Comparison of ENCODE assay signal across 34 cellular contexts in genomic region chr1:176783281-176783680, GRCh38.
"Had no signal": no experiment of that assay in that cellular context is flagged by ENCODE, and none has a peak within 500 bp of the region (broad histone marks: within the 10 kb centered on the region; RNA-seq: fewer than 3 reads in every experiment).

No MANE protein-coding gene starts in this region.

- H3K36me3 ChIP-seq: MG63 had no signal

- H3K4me3 ChIP-seq: MG63 had no signal

- DNase-seq: Karpas-422, Kasumi-1, MG63, MM.1S, MV-4-11, NCI-H1048, NCI-H1092, NCI-H1092 treated with DMSO at 0.1 percent for 48 hours, NCI-H1105, NCI-H1105 treated with DMSO at 0.1 percent for 48 hours, NCI-H1417, NCI-H1417 treated with DMSO at 0.1 percent for 48 hours, NCI-H1436, NCI-H1436 treated with DMSO at 0.1 percent for 48 hours, NCI-H146, NCI-H1694, NCI-H1694 treated with DMSO at 0.1 percent for 48 hours, NCI-H187, NCI-H187 treated with DMSO at 0.1 percent for 48 hours, NCI-H1930, NCI-H2029, NCI-H2029 treated with DMSO at 0.1 percent for 48 hours, NCI-H2081, NCI-H2081 treated with DMSO at 0.1 percent for 48 hours, NCI-H2107, NCI-H2171, NCI-H2171 treated with DMSO at 0.1 percent for 48 hours, NCI-H2227 treated with DMSO at 0.1 percent for 48 hours, NCI-H226, NCI-H345, NCI-H446, NCI-H446 treated with DMSO at 0.1 percent for 48 hours, NCI-H510A, NCI-H510A treated with DMSO at 0.1 percent for 48 hours had no signal

- H3K9me3 ChIP-seq: MG63 had no signal
